Comparison of ENCODE assay signal across 9 cellular contexts in genomic region chr15:57565326-57565725, GRCh38. TPM values are rescaled to one million over a fixed set of nuclear protein-coding genes. Genes with fewer than 3 reads are reported as not detected.
DNase-seq lines count a peak whose midpoint lies in the region; ATAC-seq and TF ChIP-seq lines count a peak whose summit lies in the region.
"Had no signal": no experiment of that assay in that cellular context is flagged by ENCODE, and none has a peak within 500 bp of the region (broad histone marks: within the 10 kb centered on the region; RNA-seq: fewer than 3 reads in every experiment).

No MANE protein-coding gene starts in this region.

- no peak for TF ChIP-seq CTCF in osteoblast (IDR thresholded peaks at IDR 0.05; ENCODE audit: extremely low read depth, low read depth, low read length)

- H3K9me3 ChIP-seq in SJCRH30 (replicated peaks) (no peaks in the 10 kb centered on the region; the same call in 1 of the 2 replicates), osteoblast (ENCODE audit: low read depth, low read length) (no peaks in the 10 kb centered on the region)

- peaks cover 3% of the 10 kb centered on the region for H3K36me3 Mint-ChIP-seq in activated naive CD8-positive, alpha-beta T cell treated with anti-CD3 and anti-CD28 coated beads, Interleukin-2, amount 50 U/mL, for 24 hours (ENCODE audit: low read depth)

- peaks cover 4% of the 10 kb centered on the region for H3K9me3 Mint-ChIP-seq in activated naive CD8-positive, alpha-beta T cell treated with anti-CD3 and anti-CD28 coated beads, Interleukin-2, amount 50 U/mL, for 24 hours

- peaks cover 11% of the 10 kb centered on the region for H3K27me3 Mint-ChIP-seq in activated naive CD8-positive, alpha-beta T cell treated with anti-CD3 and anti-CD28 coated beads, Interleukin-2, amount 50 U/mL, for 24 hours

- no peak overlapping the region for H3K4me2 ChIP-seq in osteoblast (ENCODE audit: insufficient read depth, low read length)

- H3K36me3 ChIP-seq in SJCRH30 (no peaks in the 10 kb centered on the region), osteoblast (ENCODE audit: insufficient read depth, low read length) (no peaks in the 10 kb centered on the region)

- peak overlapping the region; percentile 55 for H3K27ac Mint-ChIP-seq in activated naive CD8-positive, alpha-beta T cell treated with anti-CD3 and anti-CD28 coated beads, Interleukin-2, amount 50 U/mL, for 24 hours

- H3K27me3 ChIP-seq in SJCRH30 (no peaks in the 10 kb centered on the region), osteoblast (ENCODE audit: insufficient read depth, low read length) (peaks cover 30% of the 10 kb centered on the region)

- ATAC-seq in activated naive CD8-positive, alpha-beta T cell treated with anti-CD3 and anti-CD28 coated beads, Interleukin-2, amount 50 U/mL, for 24 hours = peak; percentile 57

- H3K27ac ChIP-seq in SJCRH30 (0 out of 2 replicates have a peak overlapping the region, but pooled peaks have one; percentile 5), osteoblast (ENCODE audit: low read depth, low read length) (no peak overlapping the region)

- H2AFZ ChIP-seq in osteoblast (ENCODE audit: low read length) = no peak overlapping the region

- no peaks in the 10 kb centered on the region for H4K20me1 ChIP-seq in osteoblast (ENCODE audit: insufficient read depth, low read length)

- H3K4me1 Mint-ChIP-seq in activated naive CD8-positive, alpha-beta T cell treated with anti-CD3 and anti-CD28 coated beads, Interleukin-2, amount 50 U/mL, for 24 hours = peaks cover 47% of the 10 kb centered on the region

- DNase-seq in NCI-H748 (lab: John Stamatoyannopoulos, UW; ENCODE audit: unreplicated experiment) (peak; percentile 80), NCI-H748 treated with DMSO at 0.1 percent for 48 hours (lab: John Stamatoyannopoulos, UW) (no peak), SJCRH30 (peak; percentile 53 to 70), NCI-H1436 treated with DMSO at 0.1 percent for 48 hours (lab: John Stamatoyannopoulos, UW) (no peak), NCI-H187 (lab: John Stamatoyannopoulos, UW) (no peak), osteoblast (ENCODE audit: insufficient read length, low spot score, missing footprints) (no peak)
- peak; percentile 38 for DNase-seq in activated naive CD8-positive, alpha-beta T cell treated with anti-CD3 and anti-CD28 coated beads, Interleukin-2, amount 50 U/mL, for 24 hours
- peak; percentile 30 to 33 for DNase-seq in stimulated activated CD4-positive, alpha-beta T cell treated with anti-CD3 and anti-CD28 coated beads, Interleukin-2, amount 100 ng/mL, for 24 hours
- DNase-seq: activated CD8-positive, alpha-beta memory T cell treated with anti-CD3 and anti-CD28 coated beads, Interleukin-2, amount 50 U/mL, for 4 hours had no signal

- H3K4me3 ChIP-seq in SJCRH30 (peak overlapping the region; percentile 15), osteoblast (ENCODE audit: insufficient read depth, low read length) (no peak overlapping the region)

- no peaks in the 10 kb centered on the region for H3K79me2 ChIP-seq in osteoblast (ENCODE audit: insufficient read depth, low read length)

- peak overlapping the region; percentile 34 for H3K4me3 Mint-ChIP-seq in activated naive CD8-positive, alpha-beta T cell treated with anti-CD3 and anti-CD28 coated beads, Interleukin-2, amount 50 U/mL, for 24 hours

- H3K4me1 ChIP-seq in SJCRH30 (peaks cover 10% of the 10 kb centered on the region), osteoblast (ENCODE audit: insufficient read depth, low read length) (peaks cover 6% of the 10 kb centered on the region)

RNA-seq across cellular contexts. Expression of gene MYZAP, which starts 26.4 kb away (rescaled TPM):
- 13.0 and 15.9 TPM in 2 replicates for total RNA-seq in SJCRH30 (2014; rRNA removed; shearing (Covaris generic))
- under 0.01 TPM in 1 of 2 replicates, not detected in the other for total RNA-seq in osteoblast

Comparison
In these comparisons a context has a peak if more than half of its experiments do, and no peak if none do; other contexts are left out.
1. DNase-seq: peak in NCI-H748 (single experiment), SJCRH30 (2 of 2), activated naive CD8-positive, alpha-beta T cell treated with anti-CD3 and anti-CD28 coated beads, Interleukin-2, amount 50 U/mL, for 24 hours (single experiment) and stimulated activated CD4-positive, alpha-beta T cell treated with anti-CD3 and anti-CD28 coated beads, Interleukin-2, amount 100 ng/mL, for 24 hours (2 of 2); none in NCI-H748 treated with DMSO at 0.1 percent for 48 hours (single experiment), NCI-H1436 treated with DMSO at 0.1 percent for 48 hours (single experiment), NCI-H187 (0 of 2) and osteoblast (single experiment).
2. RNA of gene MYZAP, which starts 26.4 kb away (total RNA-seq): 13.0 to 15.9 TPM in SJCRH30; under 0.01 TPM in osteoblast; every median in the first group is over 10 times any median in the second.